In the genomic region with DNA sequence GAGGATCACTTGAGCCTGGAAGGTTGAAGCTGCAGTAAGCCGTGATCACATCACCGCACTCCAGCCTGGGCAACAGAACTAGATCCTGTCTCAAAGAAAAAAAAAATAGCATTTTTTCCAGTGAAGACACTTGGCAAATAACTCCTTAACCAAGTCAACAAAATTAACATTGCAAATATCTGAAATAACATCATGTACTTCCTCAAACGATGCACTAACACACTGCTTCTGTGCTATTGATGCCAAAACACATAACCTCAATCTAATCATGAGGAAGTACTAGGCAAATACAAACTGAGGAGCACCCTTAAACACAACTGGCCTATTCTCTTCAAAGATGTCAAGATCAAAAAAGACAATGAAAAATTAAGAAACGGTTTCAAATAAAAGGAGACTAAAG, we compare ENCODE assay signal across 38 cellular contexts. TPM values are rescaled to one million over a fixed set of nuclear protein-coding genes. Genes with fewer than 3 reads are reported as not detected.
A peak's percentile ranks its signal among the peaks of the same experiment; 100 is the strongest.
DNase-seq lines count a peak whose midpoint lies in the region; ATAC-seq, FAIRE-seq and TF ChIP-seq lines count a peak whose summit lies in the region.
"Had no signal": no experiment of that assay in that cellular context is flagged by ENCODE, and none has a peak within 500 bp of the region (broad histone marks: within the 10 kb centered on the region; RNA-seq: fewer than 3 reads in every experiment).

No MANE protein-coding gene starts in this region.

- peak; percentile 68 for FAIRE-seq in GM12891 (lab: Jason Lieb, UNC)

- no peak overlapping the region for H3K4me3 ChIP-seq in thyroid gland (replicated peaks in 1 of 3)
- no peak overlapping the region for H3K4me3 ChIP-seq in gastroesophageal sphincter
- H3K4me3 ChIP-seq: cardiac muscle cell, coronary artery, HAP-1, Peyer's patch, psoas muscle, sigmoid colon, tibial artery had no signal

- H3K27ac ChIP-seq in 22Rv1 (peak overlapping the region; percentile 38), thyroid gland (no peak overlapping the region), gastroesophageal sphincter (no peak overlapping the region)
- H3K27ac ChIP-seq: cardiac muscle cell, coronary artery, HL-60, neutrophil, Peyer's patch, psoas muscle, sigmoid colon, tibial artery had no signal

- DNase-seq in GM12891 (ENCODE audit: insufficient read length, low spot score) (no peak), OCI-M1 (lab: John Stamatoyannopoulos, UW) (peak; percentile 14), fibroblast of gingiva (ENCODE audit: low read depth) (peak; percentile 59), NOMO-1 (lab: John Stamatoyannopoulos, UW; ENCODE audit: unreplicated experiment in 2 of 2) (no peak), thyroid gland (no peak)
- DNase-seq in stimulated activated CD4-positive, alpha-beta T cell treated with anti-CD3 and anti-CD28 coated beads, Interleukin-2, amount 100 ng/mL, for 48 hours, result no peak
- DNase-seq: ACHN; activated CD4-positive, alpha-beta T cell treated with anti-CD3 and anti-CD28 coated beads, Interleukin-2, amount 50 U/mL, for 1 hour; activated gamma-delta T cell; activated naive CD8-positive, alpha-beta T cell treated with anti-CD3 and anti-CD28 coated beads, Interleukin-2, amount 10 ng/mL, durations not matched to agents 7 days and 5 days; activated T-cell treated with anti-CD3 and anti-CD28 coated beads, Interleukin-2, amount 50 U/mL, for 4 hours; aorta; BE2C; DMS79; effector memory CD4-positive, alpha-beta T cell; GDM1; NCI-H1092 treated with DMSO at 0.1 percent for 48 hours; NCI-H1694 treated with DMSO at 0.1 percent for 48 hours; NCI-H2171; NCI-H526; NK-92 treated with Interleukin-12 subunit alpha and Interleukin-12 subunit beta, amount 100 ng/mL, for 24 hours; Peyer's patch; psoas muscle; SHP77; sigmoid colon; stimulated activated CD4-positive, alpha-beta T cell treated with anti-CD3 and anti-CD28 coated beads, Interleukin-12 subunit alpha, Interleukin-12 subunit beta, amount 100 ng/mL, for 4 hours; stimulated activated CD4-positive, alpha-beta T cell treated with anti-CD3 and anti-CD28 coated beads, Interleukin-4, amount 100 ng/mL, for 1 hour; tibial artery had no signal

- WGBS in thyroid gland, 2 donors, result 83 to 94% methylated on average over 4 of the region's 4 CpGs
- 78 to 83% methylated on average over 3 to 4 of the region's 4 CpGs for WGBS in gastroesophageal sphincter (ENCODE audit: low coverage in 1 of 2), 2 donors

- H3K27me3 ChIP-seq in thyroid gland (no peaks in the 10 kb centered on the region), gastroesophageal sphincter (no peaks in the 10 kb centered on the region)
- H3K27me3 ChIP-seq: BE2C, neutrophil, Peyer's patch, sigmoid colon, tibial artery had no signal

- intact Hi-C loops in thyroid gland (cut with DNase I), result loop anchor here (5.0 to 10.0 kb wide), 2 partner anchors 180 to 447 kb away; no protein-coding TSS in a partner anchor

- peaks cover 10 to 20% of the 10 kb centered on the region in 2 donors for H3K36me3 ChIP-seq in thyroid gland
- H3K36me3 ChIP-seq in gastroesophageal sphincter, result peaks cover 0 to 74% of the 10 kb centered on the region in 2 donors
- H3K36me3 ChIP-seq: BE2C, cardiac muscle cell, neutrophil had no signal

- TF ChIP-seq EP300 in gastroesophageal sphincter (IDR thresholded peaks at IDR 0.05), result no peak

- TF ChIP-seq POLR2A in GM12891 (IDR thresholded peaks at IDR 0.05; ENCODE audit: low read depth, low read length) (no peak), thyroid gland (IDR thresholded peaks at IDR 0.05) (no peak), gastroesophageal sphincter (IDR thresholded peaks at IDR 0.05) (no peak)

- no peak for ATAC-seq in gastroesophageal sphincter
- ATAC-seq: activated T-cell treated with anti-CD3 and anti-CD28 coated beads, Interleukin-2, amount 50 U/mL, for 4 hours; left lobe of liver; psoas muscle had no signal

- H3K9me3 ChIP-seq in thyroid gland (no peaks in the 10 kb centered on the region), gastroesophageal sphincter (no peaks in the 10 kb centered on the region)
- H3K9me3 ChIP-seq: BE2C, HAP-1, neutrophil, Peyer's patch, psoas muscle, sigmoid colon, tibial artery had no signal

- TF ChIP-seq CTCF in 22Rv1 (IDR thresholded peaks at IDR 0.05) (no peak), thyroid gland (IDR thresholded peaks at IDR 0.05) (no peak), gastroesophageal sphincter (IDR thresholded peaks at IDR 0.05) (no peak)

- no peaks in the 10 kb centered on the region for H3K4me1 ChIP-seq in thyroid gland
- peaks cover 0 to 3% (median 0%) of the 10 kb centered on the region in 3 donors for H3K4me1 ChIP-seq in gastroesophageal sphincter
- H3K4me1 ChIP-seq: BE2C, HAP-1, Peyer's patch, sigmoid colon, tibial artery had no signal

TF ChIP-seq in GM12891, 5 proteins besides CTCF, POLR2A, EP300 and RAD21:
- no peak for TF ChIP-seq POU2F2 (IDR thresholded peaks at IDR 0.05; ENCODE audit: low read depth, low read length)
- TF ChIP-seq PAX5 (IDR thresholded peaks at IDR 0.05; ENCODE audit: insufficient read depth, low read length, severe bottlenecking), result no peak
- no peak for TF ChIP-seq TAF1 (IDR thresholded peaks at IDR 0.05; ENCODE audit: low read depth, low read length)
- TF ChIP-seq SPI1 (IDR thresholded peaks at IDR 0.05; ENCODE audit: low read depth, low read length), result no peak
- no peak for TF ChIP-seq POLR2AphosphoS5 (IDR thresholded peaks at IDR 0.05; ENCODE audit: low read depth, low read length)

RNA-seq across cellular contexts. Expression of gene PABPC4, which starts 32.3 kb away (rescaled TPM):
- polyA plus RNA-seq in GM12891 (2012; ENCODE audit: low read depth, missing spikeins), result 164 TPM
- total RNA-seq in thyroid gland (100 to 1,000 TPM in 3 of 4 donors, 10 to 100 TPM in 1; 81.1 to 143 (median 107) TPM), gastroesophageal sphincter (100 to 1,000 TPM; 101 to 160 (median 123) TPM)

RNA-seq across cellular contexts. Expression of gene BMP8A, which starts 52.9 kb away (rescaled TPM):
- polyA plus RNA-seq in GM12891 (2012; ENCODE audit: low read depth, missing spikeins), result 0.09 TPM
- total RNA-seq in thyroid gland (100 to 1,000 TPM in 3 of 4 donors, 10 to 100 TPM in 1; 58.5 to 386 (median 270) TPM), gastroesophageal sphincter (1 to 10 TPM in 2 of 4 donors, under 1 TPM in 2; 0.40 to 4.0 (median 1.2) TPM)
- total RNA-seq: aorta, left lobe of liver, LHCN-M2, psoas muscle had no signal
- polyA plus RNA-seq: aorta, esophagus had no signal

Comparison
In these comparisons a context has a peak if more than half of its experiments do, and no peak if none do; other contexts are left out.
1. DNase-seq: peak in OCI-M1 (single experiment) and fibroblast of gingiva (single experiment); none in GM12891 (single experiment), NOMO-1 (0 of 2), thyroid gland (0 of 2) and stimulated activated CD4-positive, alpha-beta T cell treated with anti-CD3 and anti-CD28 coated beads, Interleukin-2, amount 100 ng/mL, for 48 hours (0 of 2).
2. RNA of gene BMP8A, which starts 52.9 kb away (total RNA-seq): 58.5 to 386 TPM in thyroid gland; 0.40 to 4.0 TPM in gastroesophageal sphincter; every median in the first group is over 10 times any median in the second.